2 cellular contexts compared by ENCODE assay signal in the genomic region with DNA sequence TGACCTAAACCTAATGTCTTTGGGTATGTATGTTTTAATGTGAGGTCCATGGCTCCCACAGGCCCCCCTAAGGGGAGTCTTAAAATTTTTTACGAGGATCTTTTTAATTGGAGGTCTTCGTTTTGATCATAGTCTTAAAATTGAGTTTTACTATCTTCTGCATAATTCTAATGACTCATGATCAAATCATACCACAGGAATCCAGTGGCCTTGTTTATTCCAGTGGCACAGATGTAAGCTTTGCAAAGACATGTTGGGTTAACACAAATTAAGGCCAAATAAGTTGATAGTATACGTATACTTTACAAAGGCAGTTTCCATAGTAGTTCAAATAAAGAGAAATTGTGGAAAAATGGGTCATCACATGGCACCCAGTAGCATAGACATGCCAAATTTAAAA.
TF ChIP-seq lines count a peak whose summit lies in the region.

No MANE protein-coding gene starts in this region.

TF ChIP-seq in HCT116, 20 proteins besides CTCF, POLR2A, EP300 and RAD21 (continued from another document):
- no peak for TF ChIP-seq YY1 (IDR thresholded peaks at IDR 0.05; ENCODE audit: extremely low read depth, insufficient replicate concordance, low read depth, low read length)
- TF ChIP-seq POLR2AphosphoS5 (IDR thresholded peaks at IDR 0.05; ENCODE audit: low read depth, low read length) = no peak
- TF ChIP-seq, protein P1, sequence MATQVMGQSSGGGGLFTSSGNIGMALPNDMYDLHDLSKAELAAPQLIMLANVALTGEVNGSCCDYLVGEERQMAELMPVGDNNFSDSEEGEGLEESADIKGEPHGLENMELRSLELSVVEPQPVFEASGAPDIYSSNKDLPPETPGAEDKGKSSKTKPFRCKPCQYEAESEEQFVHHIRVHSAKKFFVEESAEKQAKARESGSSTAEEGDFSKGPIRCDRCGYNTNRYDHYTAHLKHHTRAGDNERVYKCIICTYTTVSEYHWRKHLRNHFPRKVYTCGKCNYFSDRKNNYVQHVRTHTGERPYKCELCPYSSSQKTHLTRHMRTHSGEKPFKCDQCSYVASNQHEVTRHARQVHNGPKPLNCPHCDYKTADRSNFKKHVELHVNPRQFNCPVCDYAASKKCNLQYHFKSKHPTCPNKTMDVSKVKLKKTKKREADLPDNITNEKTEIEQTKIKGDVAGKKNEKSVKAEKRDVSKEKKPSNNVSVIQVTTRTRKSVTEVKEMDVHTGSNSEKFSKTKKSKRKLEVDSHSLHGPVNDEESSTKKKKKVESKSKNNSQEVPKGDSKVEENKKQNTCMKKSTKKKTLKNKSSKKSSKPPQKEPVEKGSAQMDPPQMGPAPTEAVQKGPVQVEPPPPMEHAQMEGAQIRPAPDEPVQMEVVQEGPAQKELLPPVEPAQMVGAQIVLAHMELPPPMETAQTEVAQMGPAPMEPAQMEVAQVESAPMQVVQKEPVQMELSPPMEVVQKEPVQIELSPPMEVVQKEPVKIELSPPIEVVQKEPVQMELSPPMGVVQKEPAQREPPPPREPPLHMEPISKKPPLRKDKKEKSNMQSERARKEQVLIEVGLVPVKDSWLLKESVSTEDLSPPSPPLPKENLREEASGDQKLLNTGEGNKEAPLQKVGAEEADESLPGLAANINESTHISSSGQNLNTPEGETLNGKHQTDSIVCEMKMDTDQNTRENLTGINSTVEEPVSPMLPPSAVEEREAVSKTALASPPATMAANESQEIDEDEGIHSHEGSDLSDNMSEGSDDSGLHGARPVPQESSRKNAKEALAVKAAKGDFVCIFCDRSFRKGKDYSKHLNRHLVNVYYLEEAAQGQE (IDR thresholded peaks at IDR 0.05; ENCODE audit: low read depth) = no peak
- TF ChIP-seq SRF (IDR thresholded peaks at IDR 0.05; ENCODE audit: low read depth) = no peak

TF ChIP-seq in SK-N-SH treated with all-trans-retinoic acid at 6 μM for 48 hours, 23 proteins besides CTCF, POLR2A, EP300 and RAD21 (continued from another document):
- TF ChIP-seq OSR1 (CRISPR knock-in tag; IDR thresholded peaks at IDR 0.05) (no peak), RARB (CRISPR knock-in tag; IDR thresholded peaks at IDR 0.05) (no peak), PATZ1 (CRISPR knock-in tag; IDR thresholded peaks at IDR 0.05; ENCODE audit: borderline replicate concordance) (no peak), CREB5 (CRISPR knock-in tag; IDR thresholded peaks at IDR 0.05; ENCODE audit: low read depth) (no peak), ZNF565 (CRISPR knock-in tag; conservative IDR thresholded peaks at IDR 0.05; ENCODE audit: low read depth) (no peak), ISL1 (CRISPR knock-in tag; IDR thresholded peaks at IDR 0.05) (no peak), POU6F1 (CRISPR knock-in tag; IDR thresholded peaks at IDR 0.05; ENCODE audit: borderline replicate concordance, low read depth) (no peak), ZC3H10 (CRISPR knock-in tag; IDR thresholded peaks at IDR 0.05) (no peak), TOX (CRISPR knock-in tag; IDR thresholded peaks at IDR 0.05; ENCODE audit: borderline replicate concordance) (no peak), PPARA (CRISPR knock-in tag; IDR thresholded peaks at IDR 0.05; ENCODE audit: borderline replicate concordance) (no peak), ZNF70 (CRISPR knock-in tag; IDR thresholded peaks at IDR 0.05) (no peak), ZFP30 (CRISPR knock-in tag; IDR thresholded peaks at IDR 0.05) (no peak), ARNTL (CRISPR knock-in tag; IDR thresholded peaks at IDR 0.05; ENCODE audit: borderline replicate concordance, low read depth) (no peak), ZNF8 (CRISPR knock-in tag; IDR thresholded peaks at IDR 0.05) (no peak), CSDC2 (CRISPR knock-in tag; IDR thresholded peaks at IDR 0.05) (no peak)
